In the genomic region with DNA sequence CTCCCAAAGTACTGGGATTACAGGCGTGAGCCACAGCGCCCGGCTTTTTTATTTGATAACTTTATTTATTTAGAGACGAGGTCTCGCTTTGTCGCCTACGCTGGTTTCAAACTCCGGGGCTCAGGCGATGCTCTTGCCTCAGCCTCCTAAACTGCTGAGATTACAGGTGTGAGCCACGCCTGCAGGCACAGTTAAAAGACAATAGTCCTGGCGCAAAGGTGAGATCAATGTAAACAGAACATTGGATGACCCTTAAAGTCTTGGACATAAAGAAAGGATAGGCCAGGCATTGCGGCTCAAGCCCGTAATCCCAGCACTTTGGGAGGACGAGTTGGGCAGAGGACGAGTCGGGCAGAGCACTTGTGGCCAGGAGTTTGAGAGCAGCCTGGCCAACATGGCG, we compare ENCODE assay signal across 35 cellular contexts.
"Had no signal": no experiment of that assay in that cellular context is flagged by ENCODE, and none has a peak within 500 bp of the region (broad histone marks: within the 10 kb centered on the region; RNA-seq: fewer than 3 reads in every experiment).

No MANE protein-coding gene starts in this region.

- H3K4me3 Mint-ChIP-seq: activated B cell treated with CpG ODN at 0.5 μM for 24 hours; activated CD8-positive, alpha-beta T cell treated with anti-CD3 and anti-CD28 coated beads for 36 hours; activated naive CD4-positive, alpha-beta T cell treated with anti-CD3 and anti-CD28 coated beads for 36 hours; activated naive CD4-positive, alpha-beta T cell treated with anti-CD3 and anti-CD28 coated beads, Interleukin-2, amount 50 U/mL, for 24 hours; activated naive CD8-positive, alpha-beta T cell treated with anti-CD3 and anti-CD28 coated beads for 36 hours; activated naive CD8-positive, alpha-beta T cell treated with anti-CD3 and anti-CD28 coated beads, Interleukin-2, amount 50 U/mL, for 24 hours; activated T-cell treated with anti-CD3 and anti-CD28 coated beads, Interleukin-2, amount 50 U/mL, for 4 hours; activated T-helper 17 cell treated with anti-CD3 and anti-CD28 coated beads, Interleukin-2, amount 50 U/mL, for 72 hours; T-helper 17 cell; T-helper 2 cell treated with Interferon-gamma antibody and Interleukin-4, amounts not matched to agents 5 μg/mL and 100 μg/mL, for 36 hours had no signal

- H3K36me3 ChIP-seq: adrenal gland, breast epithelium, cardiac muscle cell, colonic mucosa, esophagus squamous epithelium had no signal

- H3K9me3 ChIP-seq: adrenal gland, body of pancreas, breast epithelium, colonic mucosa, esophagus squamous epithelium had no signal

- H3K27ac ChIP-seq: adrenal gland, body of pancreas, breast epithelium, cardiac muscle cell, colonic mucosa, epithelial cell of prostate, esophagus squamous epithelium, WERI-Rb-1 had no signal

- H3K36me3 Mint-ChIP-seq: activated naive CD4-positive, alpha-beta T cell treated with anti-CD3 and anti-CD28 coated beads, Interleukin-2, amount 50 U/mL, for 24 hours had no signal

- H3K4me1 ChIP-seq: breast epithelium had no signal

- H3K27me3 Mint-ChIP-seq: activated B cell treated with CpG ODN at 0.5 μM for 24 hours; activated CD8-positive, alpha-beta T cell treated with anti-CD3 and anti-CD28 coated beads for 36 hours; activated naive CD4-positive, alpha-beta T cell treated with anti-CD3 and anti-CD28 coated beads, Interleukin-2, amount 50 U/mL, for 24 hours; activated naive CD8-positive, alpha-beta T cell treated with anti-CD3 and anti-CD28 coated beads for 36 hours; activated naive CD8-positive, alpha-beta T cell treated with anti-CD3 and anti-CD28 coated beads, Interleukin-2, amount 50 U/mL, for 24 hours; activated T-helper 17 cell treated with anti-CD3 and anti-CD28 coated beads, Interleukin-2, amount 50 U/mL, for 72 hours; T-helper 17 cell had no signal

- H3K27me3 ChIP-seq: adrenal gland, body of pancreas, cardiac muscle cell, colonic mucosa, esophagus squamous epithelium had no signal

- ATAC-seq: activated CD4-positive, CD25-positive, alpha-beta regulatory T cell treated with anti-CD3 and anti-CD28 coated beads, Interleukin-2, amount 50 U/mL, for 24 hours; activated CD8-positive, alpha-beta T cell treated with anti-CD3 and anti-CD28 coated beads for 36 hours; activated naive CD8-positive, alpha-beta T cell treated with anti-CD3 and anti-CD28 coated beads, Interleukin-2, amount 50 U/mL, for 24 hours; activated T-cell treated with anti-CD3 and anti-CD28 coated beads, Interleukin-2, amount 50 U/mL, for 4 hours; activated T-helper 17 cell treated with anti-CD3 and anti-CD28 coated beads, Interleukin-2, amount 50 U/mL, for 72 hours; body of pancreas; T-helper 17 cell had no signal

- H3K9me3 Mint-ChIP-seq: activated B cell treated with CpG ODN at 0.5 μM for 24 hours; activated CD8-positive, alpha-beta T cell treated with anti-CD3 and anti-CD28 coated beads for 36 hours; activated naive CD4-positive, alpha-beta T cell treated with anti-CD3 and anti-CD28 coated beads for 36 hours; activated naive CD4-positive, alpha-beta T cell treated with anti-CD3 and anti-CD28 coated beads, Interleukin-2, amount 50 U/mL, for 24 hours; activated naive CD8-positive, alpha-beta T cell treated with anti-CD3 and anti-CD28 coated beads for 36 hours; activated naive CD8-positive, alpha-beta T cell treated with anti-CD3 and anti-CD28 coated beads, Interleukin-2, amount 50 U/mL, for 24 hours; activated T-cell treated with anti-CD3 and anti-CD28 coated beads, Interleukin-2, amount 50 U/mL, for 4 hours; activated T-helper 17 cell treated with anti-CD3 and anti-CD28 coated beads, Interleukin-2, amount 50 U/mL, for 72 hours; T-helper 2 cell treated with Interferon-gamma antibody and Interleukin-4, amounts not matched to agents 5 μg/mL and 100 μg/mL, for 36 hours had no signal

- H3K27ac Mint-ChIP-seq: activated B cell treated with CpG ODN at 0.5 μM for 24 hours; activated CD8-positive, alpha-beta T cell treated with anti-CD3 and anti-CD28 coated beads for 36 hours; activated naive CD4-positive, alpha-beta T cell treated with anti-CD3 and anti-CD28 coated beads for 36 hours; activated naive CD4-positive, alpha-beta T cell treated with anti-CD3 and anti-CD28 coated beads, Interleukin-2, amount 50 U/mL, for 24 hours; activated naive CD8-positive, alpha-beta T cell treated with anti-CD3 and anti-CD28 coated beads for 36 hours; activated naive CD8-positive, alpha-beta T cell treated with anti-CD3 and anti-CD28 coated beads, Interleukin-2, amount 50 U/mL, for 24 hours; activated T-helper 17 cell treated with anti-CD3 and anti-CD28 coated beads, Interleukin-2, amount 50 U/mL, for 72 hours; T-helper 17 cell; T-helper 2 cell treated with Interferon-gamma antibody and Interleukin-4, amounts not matched to agents 5 μg/mL and 100 μg/mL, for 36 hours had no signal

- FAIRE-seq: endometrium, endothelial cell of umbilical vein had no signal

- H3K4me3 ChIP-seq: adrenal gland, body of pancreas, breast epithelium, cardiac muscle cell, colonic mucosa, esophagus squamous epithelium had no signal

- H3K4me1 Mint-ChIP-seq: activated T-helper 17 cell treated with anti-CD3 and anti-CD28 coated beads, Interleukin-2, amount 50 U/mL, for 72 hours had no signal

- DNase-seq: activated B cell treated with CpG ODN at 0.5 μM for 24 hours; activated CD4-positive, alpha-beta T cell treated with anti-CD3 and anti-CD28 coated beads for 48 hours; activated CD4-positive, alpha-beta T cell treated with anti-CD3 and anti-CD28 coated beads, Interleukin-2, amount 50 U/mL, for 1 hour; activated CD4-positive, alpha-beta T cell treated with anti-CD3 and anti-CD28 coated beads, Interleukin-2, amount 50 U/mL, for 48 hours; activated CD8-positive, alpha-beta memory T cell treated with anti-CD3 and anti-CD28 coated beads for 24 hours; activated CD8-positive, alpha-beta T cell treated with anti-CD3 and anti-CD28 coated beads for 36 hours; activated effector memory CD4-positive, alpha-beta T cell treated with anti-CD3 and anti-CD28 coated beads, Interleukin-2, amount 50 U/mL, for 16 hours; activated naive CD4-positive, alpha-beta T cell treated with anti-CD3 and anti-CD28 coated beads for 36 hours; activated naive CD8-positive, alpha-beta T cell treated with anti-CD3 and anti-CD28 coated beads for 36 hours; activated naive CD8-positive, alpha-beta T cell treated with anti-CD3 and anti-CD28 coated beads, Interleukin-2, amount 50 U/mL, for 24 hours; activated T-cell treated with anti-CD3 and anti-CD28 coated beads, Interleukin-2, amount 50 U/mL, for 4 hours; adrenal gland; amygdala; aorta; body of pancreas; central memory CD4-positive, alpha-beta T cell; cerebellar nuclear complex; colonic mucosa; effector CD8-positive, alpha-beta T cell; esophagus squamous epithelium; foreskin melanocyte; head of caudate nucleus; T-helper 1 cell; T-helper 17 cell; T1000; WERI-Rb-1 had no signal
